8 cellular contexts compared by ENCODE assay signal in genomic region chr11:12281571-12282478, GRCh38.
DNase-seq lines count a peak whose midpoint lies in the region; ATAC-seq and TF ChIP-seq lines count a peak whose summit lies in the region.

No MANE protein-coding gene starts in this region.

- H3K4me1 ChIP-seq in DND-41 (ENCODE audit: insufficient read depth, low read length) (0 out of 2 replicates have a peak, but pooled peaks cover 3% of the 10 kb centered on the region), OCI-LY7 (ENCODE audit: insufficient read depth, low read length, poor library complexity, severe bottlenecking) (no peaks in the 10 kb centered on the region)
- no peaks in the 10 kb centered on the region for H3K4me1 ChIP-seq in naive thymus-derived CD4-positive, alpha-beta T cell (ENCODE audit: control insufficient read depth in 2 of 2, insufficient read depth in 2 of 2, low read length in 2 of 2)

- H3K4me3 Mint-ChIP-seq in naive thymus-derived CD4-positive, alpha-beta T cell: no peak overlapping the region

- intact Hi-C loops in OCI-LY7 (cut with micrococcal nuclease; ENCODE audit: unreplicated experiment): loop anchor here (1.0 to 5.0 kb wide), 2 partner anchors 235 to 485 kb away; no protein-coding TSS in a partner anchor
- intact Hi-C loops in naive thymus-derived CD4-positive, alpha-beta T cell (cut with micrococcal nuclease): loop anchor here (1.0 to 5.0 kb wide), 6 partner anchors 46 to 485 kb away; no protein-coding TSS in a partner anchor

- H3K4me2 ChIP-seq in DND-41 (ENCODE audit: insufficient read depth, low read length) (no peak overlapping the region), OCI-LY7 (ENCODE audit: low read length) (no peak overlapping the region)

- H2AFZ ChIP-seq in DND-41 (ENCODE audit: low read depth, low read length): no peak overlapping the region; the same call in 1 of the 2 replicates
- no peak overlapping the region for H2AFZ ChIP-seq in OCI-LY7 (ENCODE audit: low read length)

- H3K9ac ChIP-seq in DND-41 (ENCODE audit: low read depth, low read length): no peak overlapping the region

- no TSS peak for BruUV-seq in OCI-LY7 (replicated peaks; lab: Mats Ljungman, UMichigan)

- H3K36me3 Mint-ChIP-seq in naive thymus-derived CD4-positive, alpha-beta T cell: no peaks in the 10 kb centered on the region

- H3K36me3 ChIP-seq in DND-41 (ENCODE audit: insufficient read depth, low read length) (no peaks in the 10 kb centered on the region), OCI-LY7 (ENCODE audit: insufficient read depth, low read length) (no peaks in the 10 kb centered on the region)
- no peaks in the 10 kb centered on the region for H3K36me3 ChIP-seq in naive thymus-derived CD4-positive, alpha-beta T cell (ENCODE audit: control insufficient read depth in 2 of 3, insufficient read depth in 3 of 3, low read length in 3 of 3)

- H3K9me2 ChIP-seq in OCI-LY7 (ENCODE audit: insufficient read depth, low read length): no peaks in the 10 kb centered on the region

- peak; percentile 80 for DNase-seq in DND-41
- peak; percentile 72 for DNase-seq in OCI-LY7 (ENCODE audit: low spot score)
- DNase-seq in activated T-cell treated with anti-CD3 and anti-CD28 coated beads for 1 hour (ENCODE audit: low read depth): peak; percentile 70
- DNase-seq in naive thymus-derived CD4-positive, alpha-beta T cell: peak; percentile 57 to 81 (median 65)
- peak; percentile 41 to 56 for DNase-seq in stimulated activated CD8-positive, alpha-beta memory T cell treated with anti-CD3 and anti-CD28 coated beads, Interleukin-7, amount 100 ng/mL, for 48 hours (ENCODE audit: extremely low read depth in 1 of 2, low read depth in 1 of 2)

- H3K4me1 Mint-ChIP-seq in naive thymus-derived CD4-positive, alpha-beta T cell: peaks cover 0 to 3% (median 0%) of the 10 kb centered on the region in 7 donors

- H3K27me3 ChIP-seq in DND-41 (ENCODE audit: insufficient read depth, low read length, poor library complexity): no peaks in the 10 kb centered on the region
- no peaks in the 10 kb centered on the region for H3K27me3 ChIP-seq in naive thymus-derived CD4-positive, alpha-beta T cell (ENCODE audit: control insufficient read depth in 2 of 2, insufficient read depth in 2 of 2, low read length in 2 of 2)

- H3K27ac ChIP-seq in DND-41 (ENCODE audit: low read length): peak overlapping the region; percentile 50
- H3K27ac ChIP-seq in OCI-LY7 (ENCODE audit: low read depth, low read length, poor library complexity, severe bottlenecking): no peak overlapping the region
- no peak overlapping the region for H3K27ac ChIP-seq in naive thymus-derived CD4-positive, alpha-beta T cell (ENCODE audit: low read depth, low read length)

- H4K20me1 ChIP-seq in DND-41 (ENCODE audit: insufficient read depth, low read length) (no peaks in the 10 kb centered on the region), OCI-LY7 (ENCODE audit: insufficient read depth, low read length) (no peaks in the 10 kb centered on the region)

- no peaks in the 10 kb centered on the region for H3K27me3 Mint-ChIP-seq in naive thymus-derived CD4-positive, alpha-beta T cell

- TF ChIP-seq CTCF in DND-41 (IDR thresholded peaks at IDR 0.05; ENCODE audit: borderline replicate concordance, extremely low read depth, low read length, poor library complexity, severe bottlenecking): peak; percentile 97
- TF ChIP-seq CTCF in OCI-LY7 (conservative IDR thresholded peaks at IDR 0.05; ENCODE audit: low read length): peak; percentile 94

- H3K27ac Mint-ChIP-seq in naive thymus-derived CD4-positive, alpha-beta T cell: no peak overlapping the region

- POLR2A ChIA-PET in OCI-LY7 (lab: Charles Lee): interaction anchor here (0.6 to 0.7 kb wide), 3 partner anchors 61 to 1035 kb away, joined by 3 to 4 read pairs (median 3); no protein-coding TSS in a partner anchor
- POLR2A ChIA-PET in naive thymus-derived CD4-positive, alpha-beta T cell (lab: Charles Lee): interaction anchor here (0.5 to 1.6 kb wide), 2 partner anchors 235 to 1428 kb away, joined by 3 to 7 read pairs; no protein-coding TSS in a partner anchor

- no peak overlapping the region for H3K4me3 ChIP-seq in DND-41 (ENCODE audit: low read depth in 1 of 2, low read length in 2 of 2)
- H3K4me3 ChIP-seq in OCI-LY7 (ENCODE audit: low read depth, low read length, poor library complexity, severe bottlenecking): no peak overlapping the region
- H3K4me3 ChIP-seq in naive thymus-derived CD4-positive, alpha-beta T cell (ENCODE audit: low read length): no peak overlapping the region

- no peaks in the 10 kb centered on the region for H3K9me3 Mint-ChIP-seq in naive thymus-derived CD4-positive, alpha-beta T cell

- H3K79me2 ChIP-seq in DND-41 (ENCODE audit: insufficient read depth, low read length) (no peaks in the 10 kb centered on the region), OCI-LY7 (ENCODE audit: insufficient read depth, low read depth, low read length) (no peaks in the 10 kb centered on the region)

- CTCF ChIA-PET in OCI-LY7 (lab: Charles Lee; ENCODE audit: unreplicated experiment): interaction anchor here (1.0 kb wide), 1 partner anchor 237 kb away, joined by 3 read pairs; no protein-coding TSS in a partner anchor
- CTCF ChIA-PET in naive thymus-derived CD4-positive, alpha-beta T cell (lab: Charles Lee): interaction anchor here (0.7 to 15.1 kb wide), 22 partner anchors 9 to 1467 kb away, joined by 3 to 259 read pairs (median 4); no protein-coding TSS in a partner anchor

- H3K9me3 ChIP-seq in DND-41 (ENCODE audit: insufficient read depth, low read length, severe bottlenecking) (no peaks in the 10 kb centered on the region), OCI-LY7 (ENCODE audit: low read length) (no peaks in the 10 kb centered on the region)
- H3K9me3 ChIP-seq in naive thymus-derived CD4-positive, alpha-beta T cell (ENCODE audit: control insufficient read depth in 2 of 3, low read length in 3 of 3): no peaks in the 10 kb centered on the region

- ATAC-seq in DND-41 (ENCODE audit: insufficient read depth, low read depth) (peak; percentile 82), HG03432 (IDR thresholded peaks at IDR 0.05; ENCODE audit: unreplicated experiment) (peak; percentile 53), esophagus mucosa (peak; percentile 79), HG02981 (IDR thresholded peaks at IDR 0.05; ENCODE audit: unreplicated experiment) (no peak)
- peak; percentile 79 for ATAC-seq in naive thymus-derived CD4-positive, alpha-beta T cell
